In the genomic region with DNA sequence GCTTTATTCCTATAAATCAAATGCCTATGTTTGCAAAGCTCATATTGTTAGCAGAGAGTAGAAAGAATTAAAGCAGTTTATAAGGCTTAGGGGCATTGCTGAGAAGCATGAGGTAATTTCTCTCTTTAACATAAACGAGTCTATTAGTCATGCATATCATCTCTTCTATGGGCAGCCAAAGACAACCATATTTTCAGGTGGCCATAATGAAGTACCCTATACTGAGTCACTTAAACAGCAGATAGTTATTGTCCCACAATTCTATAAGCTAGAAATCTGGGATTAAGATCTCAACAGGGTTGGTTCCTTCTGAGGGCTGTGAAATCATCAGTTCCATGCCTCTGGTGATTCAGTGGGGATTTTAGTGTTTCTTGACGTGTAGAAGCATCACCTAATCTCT, we compare ENCODE assay signal across 26 cellular contexts.
"Had no signal": no experiment of that assay in that cellular context is flagged by ENCODE, and none has a peak within 500 bp of the region (broad histone marks: within the 10 kb centered on the region; RNA-seq: fewer than 3 reads in every experiment).

No MANE protein-coding gene starts in this region.

- H3K36me3 Mint-ChIP-seq: neural progenitor cell; stimulated activated effector memory CD8-positive, alpha-beta T cell treated with anti-CD3 and anti-CD28 coated beads, Interleukin-12 subunit alpha, Interleukin-12 subunit beta, amount 100 ng/mL, for 72 hours; stimulated activated naive B cell treated with anti-CD40 and anti-IgM and Interleukin-4, amounts not matched to agents 10 μg/mL and 1 μg/mL and 100 μg/mL, for 72 hours had no signal

- H3K27me3 Mint-ChIP-seq: stimulated activated naive CD8-positive, alpha-beta T cell treated with anti-CD3 and anti-CD28 coated beads, Interleukin-15, Interleukin-2, amounts not matched to agents 100 ng/mL and 50 ng/mL, for 24 hours had no signal

- H3K9me3 Mint-ChIP-seq: neural progenitor cell; stimulated activated effector memory CD8-positive, alpha-beta T cell treated with anti-CD3 and anti-CD28 coated beads, Interleukin-12 subunit alpha, Interleukin-12 subunit beta, amount 100 ng/mL, for 72 hours; stimulated activated naive CD8-positive, alpha-beta T cell treated with anti-CD3 and anti-CD28 coated beads, Interleukin-15, Interleukin-2, amounts not matched to agents 100 ng/mL and 50 ng/mL, for 24 hours had no signal

- ATAC-seq: psoas muscle; right cardiac atrium; right lobe of liver; stimulated activated effector memory CD8-positive, alpha-beta T cell treated with anti-CD3 and anti-CD28 coated beads, Interleukin-12 subunit alpha, Interleukin-12 subunit beta, amount 100 ng/mL, for 72 hours; stimulated activated naive B cell treated with anti-CD40 and anti-IgM and Interleukin-4, amounts not matched to agents 10 μg/mL and 1 μg/mL and 100 μg/mL, for 72 hours had no signal

- H3K27me3 ChIP-seq: neural progenitor cell, ovary, right lobe of liver, sigmoid colon, stomach, thyroid gland, tibial nerve, upper lobe of left lung, vagina had no signal

- H3K4me1 ChIP-seq: neural progenitor cell, parathyroid adenoma, psoas muscle, right lobe of liver, sigmoid colon, stomach, thyroid gland, tibial nerve, upper lobe of left lung, vagina had no signal

- DNase-seq: occipital lobe; ovary; psoas muscle; right cardiac atrium; right lobe of liver; sigmoid colon; small intestine; stimulated activated CD4-positive, alpha-beta T cell treated with anti-CD3 and anti-CD28 coated beads, Interleukin-15, amount 100 ng/mL, for 24 hours; stimulated activated CD4-positive, alpha-beta T cell treated with anti-CD3 and anti-CD28 coated beads, Interleukin-2, amount 100 ng/mL, for 24 hours; stimulated activated CD4-positive, alpha-beta T cell treated with anti-CD3 and anti-CD28 coated beads, Interleukin-2, amount 100 ng/mL, for 48 hours; stimulated activated CD4-positive, alpha-beta T cell treated with anti-CD3 and anti-CD28 coated beads, Interleukin-4, amount 100 ng/mL, for 24 hours; stimulated activated naive B cell treated with anti-CD40 and anti-IgM and Interleukin-4, amounts not matched to agents 10 μg/mL and 1 μg/mL and 100 μg/mL, for 72 hours; stimulated activated naive CD4-positive, alpha-beta T cell treated with Interleukin-2 at 50 U/mL for 16 hours; stomach; thyroid gland; trophoblast cell; upper lobe of left lung had no signal

- H3K9ac ChIP-seq: neural progenitor cell, parathyroid adenoma had no signal

- H3K36me3 ChIP-seq: neural progenitor cell, ovary, right lobe of liver, sigmoid colon, stomach, thoracic aorta, thyroid gland, tibial nerve, upper lobe of left lung, vagina had no signal

- H3K4me3 ChIP-seq: neural progenitor cell, ovary, psoas muscle, right lobe of liver, sigmoid colon, stomach, thoracic aorta, thyroid gland, tibial nerve, upper lobe of left lung, vagina had no signal

- H3K27ac Mint-ChIP-seq: nephron; neural progenitor cell; progenitor cell of endocrine pancreas; stimulated activated effector memory CD8-positive, alpha-beta T cell treated with anti-CD3 and anti-CD28 coated beads, Interleukin-12 subunit alpha, Interleukin-12 subunit beta, amount 100 ng/mL, for 72 hours; stimulated activated naive B cell treated with anti-CD40 and anti-IgM and Interleukin-4, amounts not matched to agents 10 μg/mL and 1 μg/mL and 100 μg/mL, for 72 hours; stimulated activated naive CD8-positive, alpha-beta T cell treated with anti-CD3 and anti-CD28 coated beads, Interleukin-15, Interleukin-2, amounts not matched to agents 100 ng/mL and 50 ng/mL, for 24 hours had no signal

- H3K9me3 ChIP-seq: ovary, psoas muscle, right lobe of liver, sigmoid colon, stomach, thoracic aorta, thyroid gland, tibial nerve, upper lobe of left lung, vagina had no signal

- H3K4me3 Mint-ChIP-seq: nephron; neural progenitor cell; stimulated activated effector memory CD8-positive, alpha-beta T cell treated with anti-CD3 and anti-CD28 coated beads, Interleukin-12 subunit alpha, Interleukin-12 subunit beta, amount 100 ng/mL, for 72 hours; stimulated activated naive B cell treated with anti-CD40 and anti-IgM and Interleukin-4, amounts not matched to agents 10 μg/mL and 1 μg/mL and 100 μg/mL, for 72 hours; stimulated activated naive CD8-positive, alpha-beta T cell treated with anti-CD3 and anti-CD28 coated beads, Interleukin-15, Interleukin-2, amounts not matched to agents 100 ng/mL and 50 ng/mL, for 24 hours had no signal

- H3K27ac ChIP-seq: neural progenitor cell, ovary, parathyroid adenoma, psoas muscle, right lobe of liver, sigmoid colon, stomach, thoracic aorta, thyroid gland, tibial nerve, upper lobe of left lung, vagina had no signal

- H3K4me1 Mint-ChIP-seq: nephron; neural progenitor cell; stimulated activated effector memory CD8-positive, alpha-beta T cell treated with anti-CD3 and anti-CD28 coated beads, Interleukin-12 subunit alpha, Interleukin-12 subunit beta, amount 100 ng/mL, for 72 hours; stimulated activated naive B cell treated with anti-CD40 and anti-IgM and Interleukin-4, amounts not matched to agents 10 μg/mL and 1 μg/mL and 100 μg/mL, for 72 hours had no signal
